In the genomic region with DNA sequence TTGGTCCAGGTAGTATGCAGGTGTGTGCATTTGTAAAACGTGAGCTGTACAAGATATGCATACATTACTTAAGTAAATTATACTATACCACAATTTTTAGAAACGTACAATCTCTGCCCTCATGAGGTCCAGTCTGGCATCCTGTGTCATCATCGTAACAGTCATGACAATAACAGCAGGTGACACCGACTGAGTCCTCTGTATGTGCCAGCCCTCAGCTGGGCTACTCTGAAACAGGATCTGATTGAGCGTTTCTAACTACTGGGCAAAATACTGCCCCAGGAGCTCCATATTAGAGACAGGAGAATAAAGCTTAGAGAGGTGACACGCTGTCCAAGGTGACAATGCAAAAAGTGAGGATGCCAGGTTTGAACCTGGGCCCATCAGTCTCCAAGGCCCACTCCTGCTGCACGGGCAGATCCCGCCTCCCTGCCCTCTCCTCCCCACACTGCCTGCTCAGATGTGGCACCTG, we compare ENCODE assay signal across 9 cellular contexts. TPM values are rescaled to one million over a fixed set of nuclear protein-coding genes. Genes with fewer than 3 reads are reported as not detected.
A peak's percentile ranks its signal among the peaks of the same experiment; 100 is the strongest.
DNase-seq lines count a peak whose midpoint lies in the region; ATAC-seq and TF ChIP-seq lines count a peak whose summit lies in the region.
"Had no signal": no experiment of that assay in that cellular context is flagged by ENCODE, and none has a peak within 500 bp of the region (broad histone marks: within the 10 kb centered on the region; RNA-seq: fewer than 3 reads in every experiment).

No MANE protein-coding gene starts in this region.

- H3K4me2 ChIP-seq in mesenchymal stem cell (ENCODE audit: low read length, poor library complexity, severe bottlenecking) = no peak overlapping the region

- no peak for TF ChIP-seq POLR2A in heart left ventricle (IDR thresholded peaks at IDR 0.05)

- ATAC-seq in heart left ventricle (no peak), left cardiac atrium (no peak)

- intact Hi-C loops in heart left ventricle (cut with DNase I) (loop anchor here in 2 of 10 donors (5.0 kb wide), 2 partner anchors 45 to 80 kb away; partner anchors contain the start of gene ECE1 (in 1 of the 2)), left cardiac atrium (cut with DNase I) (no loop called here)
- intact Hi-C loops in activated T-helper 1 cell treated with anti-CD3 and anti-CD28 coated beads, Interleukin-12 subunit alpha, Interleukin-12 subunit beta, Interleukin-2, Interleukin-4 antibody, amounts not matched to agents 30 ng/mL and 10 ng/mL and 1 ng/mL, durations not matched to agents 14 hours and 24 hours and 36 hours (cut with micrococcal nuclease) = no loop called here

- peak overlapping the region; percentile 25 to 80 for H3K18ac ChIP-seq in mesenchymal stem cell (ENCODE audit: low read depth in 1 of 2, low read length in 2 of 2)

- H3K14ac ChIP-seq in mesenchymal stem cell (ENCODE audit: low read length in 2 of 2) = peak overlapping the region in 1 of 2 experiments; percentile 63

- no peak overlapping the region for H3K4me3 Mint-ChIP-seq in activated T-helper 1 cell treated with anti-CD3 and anti-CD28 coated beads, Interleukin-12 subunit alpha, Interleukin-12 subunit beta, Interleukin-2, Interleukin-4 antibody, amounts not matched to agents 30 ng/mL and 10 ng/mL and 1 ng/mL, durations not matched to agents 14 hours and 24 hours and 36 hours

- H2BK12ac ChIP-seq in mesenchymal stem cell (ENCODE audit: low read length in 2 of 2) = peak overlapping the region; percentile 81 to 90

- peak overlapping the region; percentile 44 to 90 (median 78) for H3K27ac ChIP-seq in heart left ventricle
- no peak overlapping the region for H3K27ac ChIP-seq in mesenchymal stem cell (ENCODE audit: low read length, poor library complexity, severe bottlenecking)
- H3K27ac ChIP-seq in urinary bladder (ENCODE audit: low read depth) = peak overlapping the region; percentile 86

- no peak overlapping the region for H3K4me3 ChIP-seq in heart left ventricle
- peak overlapping the region in 1 of 2 experiments; percentile 23 for H3K4me3 ChIP-seq in mesenchymal stem cell (ENCODE audit: insufficient read depth in 1 of 2, low read depth in 1 of 2, low read length in 2 of 2)
- no peak overlapping the region for H3K4me3 ChIP-seq in urinary bladder (ENCODE audit: low read depth, low read length)

- H3K36me3 Mint-ChIP-seq in activated T-helper 1 cell treated with anti-CD3 and anti-CD28 coated beads, Interleukin-12 subunit alpha, Interleukin-12 subunit beta, Interleukin-2, Interleukin-4 antibody, amounts not matched to agents 30 ng/mL and 10 ng/mL and 1 ng/mL, durations not matched to agents 14 hours and 24 hours and 36 hours (ENCODE audit: low read depth) = peaks cover 22% of the 10 kb centered on the region

- no peak for DNase-seq in heart left ventricle
- no peak for DNase-seq in left cardiac atrium
- no peak for DNase-seq in activated T-helper 1 cell treated with anti-CD3 and anti-CD28 coated beads, Interleukin-12 subunit alpha, Interleukin-12 subunit beta, Interleukin-2, Interleukin-4 antibody, amounts not matched to agents 30 ng/mL and 10 ng/mL and 1 ng/mL, durations not matched to agents 14 hours and 24 hours and 36 hours (ENCODE audit: low spot score)
- DNase-seq in mesenchymal stem cell = no peak
- DNase-seq in NOMO-1 treated with DMSO at 0.1 percent for 48 hours (lab: John Stamatoyannopoulos, UW; ENCODE audit: unreplicated experiment) = no peak
- no peak for DNase-seq in GM19238 (ENCODE audit: insufficient read length, low spot score)
- no peak for DNase-seq in NCI-H526 treated with DMSO at 0.1 percent for 48 hours (lab: John Stamatoyannopoulos, UW)
- DNase-seq: DND-41 had no signal

- no peak overlapping the region for H2AK5ac ChIP-seq in mesenchymal stem cell (ENCODE audit: low read length, severe bottlenecking)

- H2AFZ ChIP-seq in mesenchymal stem cell (ENCODE audit: low read depth, low read length) = no peak overlapping the region

- H3K27me3 ChIP-seq in heart left ventricle = no peaks in the 10 kb centered on the region
- no peaks in the 10 kb centered on the region for H3K27me3 ChIP-seq in mesenchymal stem cell (ENCODE audit: control insufficient read depth in 1 of 2, insufficient read depth in 1 of 2, low read length in 2 of 2)

- H3K23ac ChIP-seq in mesenchymal stem cell (ENCODE audit: low read length in 2 of 2) = no peak overlapping the region

- WGBS in heart left ventricle, 4 donors = 62 to 74% (median 64%) methylated on average over 8 of the region's 8 CpGs
- 86% methylated on average over 8 of the region's 8 CpGs for WGBS in mesenchymal stem cell
- WGBS in urinary bladder = 69% methylated on average over 8 of the region's 8 CpGs

- H3K9me3 ChIP-seq in heart left ventricle (no peaks in the 10 kb centered on the region), mesenchymal stem cell (ENCODE audit: control insufficient read depth, low read length) (no peaks in the 10 kb centered on the region)

- H3K27ac Mint-ChIP-seq in activated T-helper 1 cell treated with anti-CD3 and anti-CD28 coated beads, Interleukin-12 subunit alpha, Interleukin-12 subunit beta, Interleukin-2, Interleukin-4 antibody, amounts not matched to agents 30 ng/mL and 10 ng/mL and 1 ng/mL, durations not matched to agents 14 hours and 24 hours and 36 hours = peak overlapping the region; percentile 46

- H2BK15ac ChIP-seq in mesenchymal stem cell (ENCODE audit: low read depth, poor library complexity, severe bottlenecking) = no peak overlapping the region

- peaks cover 41% of the 10 kb centered on the region for H3K79me1 ChIP-seq in mesenchymal stem cell (replicated peaks; ENCODE audit: low read length, poor library complexity, severe bottlenecking)

- H3K4me1 ChIP-seq in heart left ventricle = peaks cover 14 to 97% (median 88%) of the 10 kb centered on the region in 12 donors
- H3K4me1 ChIP-seq in mesenchymal stem cell (ENCODE audit: control insufficient read depth, insufficient read depth, low read depth, low read length) = peaks cover 59% of the 10 kb centered on the region
- no peaks in the 10 kb centered on the region for H3K4me1 ChIP-seq in urinary bladder (ENCODE audit: insufficient read depth)

- H3K36me3 ChIP-seq in heart left ventricle = no peaks in the 10 kb centered on the region
- peaks cover 7 to 8% of the 10 kb centered on the region in 2 experiments for H3K36me3 ChIP-seq in mesenchymal stem cell (ENCODE audit: control insufficient read depth in 1 of 2, insufficient read depth in 2 of 2, low read depth in 1 of 2, low read length in 2 of 2)
- no peaks in the 10 kb centered on the region for H3K36me3 ChIP-seq in urinary bladder (ENCODE audit: insufficient read depth)

- peak overlapping the region; percentile 66 for H4K91ac ChIP-seq in mesenchymal stem cell (ENCODE audit: low read length)

- no peak for TF ChIP-seq CTCF in heart left ventricle (IDR thresholded peaks at IDR 0.05)

- no peak overlapping the region for H4K8ac ChIP-seq in mesenchymal stem cell (ENCODE audit: low read length)

- peaks cover 86% of the 10 kb centered on the region for H3K4me1 Mint-ChIP-seq in activated T-helper 1 cell treated with anti-CD3 and anti-CD28 coated beads, Interleukin-12 subunit alpha, Interleukin-12 subunit beta, Interleukin-2, Interleukin-4 antibody, amounts not matched to agents 30 ng/mL and 10 ng/mL and 1 ng/mL, durations not matched to agents 14 hours and 24 hours and 36 hours (ENCODE audit: low read depth)

- no peak overlapping the region for H2BK5ac ChIP-seq in mesenchymal stem cell (ENCODE audit: low read depth, low read length, poor library complexity, severe bottlenecking)

- peak overlapping the region; percentile 56 for H3K9ac ChIP-seq in mesenchymal stem cell (ENCODE audit: low read length)

- H2BK120ac ChIP-seq in mesenchymal stem cell (ENCODE audit: low read depth, low read length) = no peak overlapping the region

- H3K27me3 Mint-ChIP-seq in activated T-helper 1 cell treated with anti-CD3 and anti-CD28 coated beads, Interleukin-12 subunit alpha, Interleukin-12 subunit beta, Interleukin-2, Interleukin-4 antibody, amounts not matched to agents 30 ng/mL and 10 ng/mL and 1 ng/mL, durations not matched to agents 14 hours and 24 hours and 36 hours (ENCODE audit: insufficient read depth) = no peaks in the 10 kb centered on the region

- H3K9me3 Mint-ChIP-seq in activated T-helper 1 cell treated with anti-CD3 and anti-CD28 coated beads, Interleukin-12 subunit alpha, Interleukin-12 subunit beta, Interleukin-2, Interleukin-4 antibody, amounts not matched to agents 30 ng/mL and 10 ng/mL and 1 ng/mL, durations not matched to agents 14 hours and 24 hours and 36 hours = no peaks in the 10 kb centered on the region

- H3K4ac ChIP-seq in mesenchymal stem cell (ENCODE audit: low read depth in 1 of 2, low read length in 2 of 2) = peak overlapping the region; percentile 28 to 42

RNA-seq across cellular contexts. Expression of gene ECE1, which starts 47.2 kb away (rescaled TPM):
- 100 to 1,000 TPM in 1 of 9 donors, 10 to 100 TPM in 8; 37.3 to 140 (median 59.4) TPM for total RNA-seq in heart left ventricle
- 10 to 100 TPM; 38.4 to 61.3 TPM for polyA plus RNA-seq in heart left ventricle
- total RNA-seq in left cardiac atrium = 100 to 1,000 TPM in 1 of 2 donors, 10 to 100 TPM in 1; 66.2 to 138 TPM
- 139 and 140 TPM in 2 replicates for total RNA-seq in activated T-helper 1 cell treated with anti-CD3 and anti-CD28 coated beads, Interleukin-12 subunit alpha, Interleukin-12 subunit beta, Interleukin-2, Interleukin-4 antibody, amounts not matched to agents 30 ng/mL and 10 ng/mL and 1 ng/mL, durations not matched to agents 14 hours and 24 hours and 36 hours
- 229 TPM for polyA plus RNA-seq in mesenchymal stem cell (2013, experiment 1 of 2)
- polyA plus RNA-seq in mesenchymal stem cell (2013, experiment 2 of 2) = 222 TPM
- 32.5 TPM for total RNA-seq in urinary bladder
- 121 TPM for polyA plus RNA-seq in urinary bladder
